Comparison of ENCODE assay signal across 8 cellular contexts in genomic region chr9:89701221-89701798, GRCh38.
DNase-seq lines count a peak whose midpoint lies in the region; ATAC-seq and TF ChIP-seq lines count a peak whose summit lies in the region.

No MANE protein-coding gene starts in this region.

- H3K4me1 Mint-ChIP-seq in activated T-cell treated with anti-CD3 and anti-CD28 coated beads, Interleukin-2, amount 50 U/mL, for 4 hours (ENCODE audit: low read depth), result peaks cover 32% of the 10 kb centered on the region
- no peaks in the 10 kb centered on the region for H3K4me1 Mint-ChIP-seq in chondrocyte (ENCODE audit: low read depth)

- ATAC-seq in GM19438 (IDR thresholded peaks at IDR 0.05; ENCODE audit: low read depth, unreplicated experiment), result peak; percentile 51
- peak; percentile 70 for ATAC-seq in HG03378 (IDR thresholded peaks at IDR 0.05; ENCODE audit: unreplicated experiment)
- peak; percentile 97 to 98 for ATAC-seq in activated T-cell treated with anti-CD3 and anti-CD28 coated beads, Interleukin-2, amount 50 U/mL, for 4 hours

- H3K27ac Mint-ChIP-seq in chondrocyte (ENCODE audit: unreplicated experiment), result no peak overlapping the region

- no peaks in the 10 kb centered on the region for H3K9me3 Mint-ChIP-seq in activated T-cell treated with anti-CD3 and anti-CD28 coated beads, Interleukin-2, amount 50 U/mL, for 4 hours
- H3K9me3 Mint-ChIP-seq in chondrocyte (ENCODE audit: low read depth), result no peaks in the 10 kb centered on the region

- no peaks in the 10 kb centered on the region for H3K36me3 Mint-ChIP-seq in activated T-cell treated with anti-CD3 and anti-CD28 coated beads, Interleukin-2, amount 50 U/mL, for 4 hours (ENCODE audit: insufficient read depth)
- H3K36me3 Mint-ChIP-seq in chondrocyte (ENCODE audit: low read depth), result no peaks in the 10 kb centered on the region

- H3K4me3 Mint-ChIP-seq in activated T-cell treated with anti-CD3 and anti-CD28 coated beads, Interleukin-2, amount 50 U/mL, for 4 hours, result peak overlapping the region; percentile 63
- no peak overlapping the region for H3K4me3 Mint-ChIP-seq in chondrocyte (ENCODE audit: unreplicated experiment)

- no peaks in the 10 kb centered on the region for H3K27me3 Mint-ChIP-seq in activated T-cell treated with anti-CD3 and anti-CD28 coated beads, Interleukin-2, amount 50 U/mL, for 4 hours (ENCODE audit: low read depth)
- H3K27me3 Mint-ChIP-seq in chondrocyte (ENCODE audit: low read depth), result peaks cover 31% of the 10 kb centered on the region

- no peak for TF ChIP-seq CTCF in chondrocyte (IDR thresholded peaks at IDR 0.05)

- peak; percentile 57 for DNase-seq in activated T-cell treated with anti-CD3 and anti-CD28 coated beads, Interleukin-2, amount 50 U/mL, for 4 hours
- DNase-seq in stimulated activated CD4-positive, alpha-beta T cell treated with anti-CD3 and anti-CD28 coated beads, Interleukin-2, amount 100 ng/mL, for 48 hours, result peak; percentile 48 to 58
- DNase-seq in glomerular visceral epithelial cell (ENCODE audit: extremely low spot score), result no peak
- DNase-seq in chondrocyte (ENCODE audit: low spot score), result no peak
- no peak for DNase-seq in HPDE6-E6E7 (ENCODE audit: extremely low spot score)
- no peak for DNase-seq in T1000 (lab: John Stamatoyannopoulos, UW)

Comparison
In these comparisons a context has a peak if more than half of its experiments do, and no peak if none do; other contexts are left out.
1. DNase-seq: peak in activated T-cell treated with anti-CD3 and anti-CD28 coated beads, Interleukin-2, amount 50 U/mL, for 4 hours (single experiment) and stimulated activated CD4-positive, alpha-beta T cell treated with anti-CD3 and anti-CD28 coated beads, Interleukin-2, amount 100 ng/mL, for 48 hours (2 of 2); none in glomerular visceral epithelial cell (single experiment), chondrocyte (single experiment), HPDE6-E6E7 (single experiment) and T1000 (single experiment).
2. Peak in every context shown above with its lines, with median percentiles within 50 percentile points of each other: ATAC-seq.